28 cellular contexts compared by ENCODE assay signal in genomic region chr10:102930720-102931119, GRCh38.
"Had no signal": no experiment of that assay in that cellular context is flagged by ENCODE, and none has a peak within 500 bp of the region (broad histone marks: within the 10 kb centered on the region; RNA-seq: fewer than 3 reads in every experiment).

No MANE protein-coding gene starts in this region.

- H3K4me3 Mint-ChIP-seq: stimulated activated effector memory CD8-positive, alpha-beta T cell treated with anti-CD3 and anti-CD28 coated beads, Interleukin-12 subunit alpha, Interleukin-12 subunit beta, amount 100 ng/mL, for 72 hours; stimulated activated memory B cell treated with anti-CD40 and anti-IgM and Interleukin-4, amounts not matched to agents 10 μg/mL and 1 μg/mL and 100 μg/mL, for 72 hours; stimulated activated naive B cell treated with anti-CD40 and anti-IgM and Interleukin-4, amounts not matched to agents 10 μg/mL and 1 μg/mL and 100 μg/mL, for 72 hours; stimulated activated naive CD8-positive, alpha-beta T cell treated with anti-CD3 and anti-CD28 coated beads, Interleukin-15, amount 100 ng/mL, for 72 hours; stimulated activated naive CD8-positive, alpha-beta T cell treated with anti-CD3 and anti-CD28 coated beads, Interleukin-15, Interleukin-2, amounts not matched to agents 100 ng/mL and 50 ng/mL, for 24 hours; type B pancreatic cell had no signal

- DNase-seq: stimulated activated CD4-positive, alpha-beta T cell treated with anti-CD3 and anti-CD28 coated beads, Interleukin-2, amount 100 ng/mL, for 48 hours; stimulated activated CD4-positive, alpha-beta T cell treated with anti-CD3 and anti-CD28 coated beads, Interleukin-4, amount 100 ng/mL, for 1 hour; stimulated activated CD4-positive, alpha-beta T cell treated with anti-CD3 and anti-CD28 coated beads, Interleukin-4, amount 100 ng/mL, for 24 hours; stimulated activated CD4-positive, alpha-beta T cell treated with anti-CD3 and anti-CD28 coated beads, Interleukin-4, amount 100 ng/mL, for 4 hours; stimulated activated CD8-positive, alpha-beta memory T cell treated with anti-CD3 and anti-CD28 coated beads, Interleukin-4, amount 100 ng/mL, for 48 hours; stimulated activated naive B cell treated with anti-CD40 and anti-IgM and Interleukin-4, amounts not matched to agents 10 μg/mL and 1 μg/mL and 100 μg/mL, for 72 hours; stimulated activated naive CD4-positive, alpha-beta T cell; stimulated activated naive CD4-positive, alpha-beta T cell treated with Interleukin-2 at 50 U/mL for 16 hours; stimulated activated naive CD8-positive, alpha-beta T cell treated with anti-CD3 and anti-CD28 coated beads, Interleukin-15, amount 100 ng/mL, for 72 hours; stimulated activated naive CD8-positive, alpha-beta T cell treated with anti-CD3 and anti-CD28 coated beads, Interleukin-15, Interleukin-2, amounts not matched to agents 100 U/mL and 50 U/mL, for 24 hours; stomach; substantia nigra; testis; thyroid gland; tibial artery; transverse colon; trophoblast cell; upper lobe of left lung; uterus had no signal

- FAIRE-seq: urothelium cell line had no signal

- ATAC-seq: stimulated activated effector memory CD8-positive, alpha-beta T cell treated with anti-CD3 and anti-CD28 coated beads, Interleukin-12 subunit alpha, Interleukin-12 subunit beta, amount 100 ng/mL, for 72 hours; stimulated activated memory B cell treated with anti-CD40 and anti-IgM and Interleukin-4, amounts not matched to agents 10 μg/mL and 1 μg/mL and 100 μg/mL, for 72 hours; stimulated activated naive B cell treated with anti-CD40 and anti-IgM and Interleukin-4, amounts not matched to agents 10 μg/mL and 1 μg/mL and 100 μg/mL, for 72 hours; stimulated activated naive CD8-positive, alpha-beta T cell treated with anti-CD3 and anti-CD28 coated beads, Interleukin-15, amount 100 ng/mL, for 72 hours; stimulated activated naive CD8-positive, alpha-beta T cell treated with anti-CD3 and anti-CD28 coated beads, Interleukin-15, Interleukin-2, amounts not matched to agents 100 U/mL and 50 U/mL, for 24 hours had no signal

- H3K27ac ChIP-seq: stomach, suprapubic skin, thoracic aorta, thyroid gland, tibial nerve, transverse colon, upper lobe of left lung, uterus, vagina had no signal

- H3K36me3 ChIP-seq: suprapubic skin, thyroid gland, tibial artery, transverse colon, uterus, vagina had no signal

- H3K4me1 ChIP-seq: stomach, suprapubic skin, testis, tibial nerve, upper lobe of left lung, uterus, vagina had no signal

- H3K27ac Mint-ChIP-seq: stimulated activated effector memory CD8-positive, alpha-beta T cell treated with anti-CD3 and anti-CD28 coated beads, Interleukin-12 subunit alpha, Interleukin-12 subunit beta, amount 100 ng/mL, for 72 hours; stimulated activated memory B cell treated with anti-CD40 and anti-IgM and Interleukin-4, amounts not matched to agents 10 μg/mL and 1 μg/mL and 100 μg/mL, for 72 hours; stimulated activated naive B cell treated with anti-CD40 and anti-IgM and Interleukin-4, amounts not matched to agents 10 μg/mL and 1 μg/mL and 100 μg/mL, for 72 hours; stimulated activated naive CD8-positive, alpha-beta T cell treated with anti-CD3 and anti-CD28 coated beads, Interleukin-15, amount 100 ng/mL, for 72 hours; stimulated activated naive CD8-positive, alpha-beta T cell treated with anti-CD3 and anti-CD28 coated beads, Interleukin-15, Interleukin-2, amounts not matched to agents 100 ng/mL and 50 ng/mL, for 24 hours; type B pancreatic cell had no signal

- H3K4me3 ChIP-seq: stomach, suprapubic skin, testis, thoracic aorta, thyroid gland, tibial artery, tibial nerve, transverse colon, upper lobe of left lung, uterus, vagina had no signal

- H3K9me3 ChIP-seq: stomach, suprapubic skin, testis, thoracic aorta, thyroid gland, tibial artery, transverse colon, upper lobe of left lung, uterus, vagina had no signal

- H3K9me3 Mint-ChIP-seq: stimulated activated effector memory CD8-positive, alpha-beta T cell treated with anti-CD3 and anti-CD28 coated beads, Interleukin-12 subunit alpha, Interleukin-12 subunit beta, amount 100 ng/mL, for 72 hours; stimulated activated memory B cell treated with anti-CD40 and anti-IgM and Interleukin-4, amounts not matched to agents 10 μg/mL and 1 μg/mL and 100 μg/mL, for 72 hours; stimulated activated naive B cell treated with anti-CD40 and anti-IgM and Interleukin-4, amounts not matched to agents 10 μg/mL and 1 μg/mL and 100 μg/mL, for 72 hours; stimulated activated naive CD8-positive, alpha-beta T cell treated with anti-CD3 and anti-CD28 coated beads, Interleukin-15, amount 100 ng/mL, for 72 hours; stimulated activated naive CD8-positive, alpha-beta T cell treated with anti-CD3 and anti-CD28 coated beads, Interleukin-15, Interleukin-2, amounts not matched to agents 100 ng/mL and 50 ng/mL, for 24 hours had no signal

- H3K27me3 ChIP-seq: stomach, suprapubic skin, testis, thyroid gland, tibial artery, tibial nerve, transverse colon, upper lobe of left lung, uterus, vagina had no signal

- H3K27me3 Mint-ChIP-seq: stimulated activated memory B cell treated with anti-CD40 and anti-IgM and Interleukin-4, amounts not matched to agents 10 μg/mL and 1 μg/mL and 100 μg/mL, for 72 hours; stimulated activated naive B cell treated with anti-CD40 and anti-IgM and Interleukin-4, amounts not matched to agents 10 μg/mL and 1 μg/mL and 100 μg/mL, for 72 hours; stimulated activated naive CD8-positive, alpha-beta T cell treated with anti-CD3 and anti-CD28 coated beads, Interleukin-15, amount 100 ng/mL, for 72 hours; stimulated activated naive CD8-positive, alpha-beta T cell treated with anti-CD3 and anti-CD28 coated beads, Interleukin-15, Interleukin-2, amounts not matched to agents 100 ng/mL and 50 ng/mL, for 24 hours; type B pancreatic cell had no signal
